24 cellular contexts compared by ENCODE assay signal in genomic region chr4:53931423-53932060, GRCh38.
DNase-seq lines count a peak whose midpoint lies in the region; ATAC-seq and TF ChIP-seq lines count a peak whose summit lies in the region.
"Had no signal": no experiment of that assay in that cellular context is flagged by ENCODE, and none has a peak within 500 bp of the region (broad histone marks: within the 10 kb centered on the region; RNA-seq: fewer than 3 reads in every experiment).

No MANE protein-coding gene starts in this region.

- CTCF ChIA-PET in activated CD8-positive, alpha-beta memory T cell treated with anti-CD3 and anti-CD28 coated beads, Interleukin-2, amount 10 ng/mL, durations not matched to agents 7 days and 5 days (lab: Charles Lee) = interaction anchor here (0.9 to 5.8 kb wide), 5 partner anchors 24 to 302 kb away, joined by 3 to 68 read pairs (median 6); no protein-coding TSS in a partner anchor

- H3K27me3 ChIP-seq in adipocyte (replicated peaks; ENCODE audit: control insufficient read depth, insufficient read depth, low read length) = no peaks in the 10 kb centered on the region
- H3K27me3 ChIP-seq in ascending aorta = no peaks in the 10 kb centered on the region

- intact Hi-C loops in ascending aorta (cut with DNase I) = loop anchor here (2.0 to 5.0 kb wide), 3 partner anchors 133 to 301 kb away; partner anchors contain the start of genes CHIC2 and GSX2

- TF ChIP-seq CTCF in fibroblast of the aortic adventitia (IDR thresholded peaks at IDR 0.05; ENCODE audit: insufficient read depth, low read length) = no peak
- TF ChIP-seq CTCF in ascending aorta (IDR thresholded peaks at IDR 0.05) = no peak

- DNase-seq in HS-27A (ENCODE audit: low read depth) (peak; percentile 81), adipocyte (ENCODE audit: low read depth) (peak; percentile 57), fibroblast of the aortic adventitia (ENCODE audit: low read depth) (peak; percentile 60), ascending aorta (ENCODE audit: low spot score in 2 of 2) (no peak), NCI-H446 (lab: John Stamatoyannopoulos, UW) (no peak)
- DNase-seq in activated CD8-positive, alpha-beta memory T cell treated with anti-CD3 and anti-CD28 coated beads, Interleukin-2, amount 10 ng/mL, durations not matched to agents 7 days and 5 days = no peak
- DNase-seq in stimulated activated CD8-positive, alpha-beta memory T cell treated with anti-CD3 and anti-CD28 coated beads, Interleukin-4, amount 100 ng/mL, for 48 hours = no peak
- DNase-seq: AML-193; Calu3; CD8-positive, alpha-beta memory T cell; DMS153; GDM1; H9; MV-4-11; NCI-H1105 treated with DMSO at 0.1 percent for 48 hours; NCI-H1694; NCI-H2081; NCI-H2171; NCI-H526; Right ventricle myocardium superior; SW 1271 had no signal

- H3K4me3 Mint-ChIP-seq in activated CD8-positive, alpha-beta memory T cell treated with anti-CD3 and anti-CD28 coated beads, Interleukin-2, amount 10 ng/mL, durations not matched to agents 7 days and 5 days = no peak overlapping the region
- H3K4me3 Mint-ChIP-seq: CD8-positive, alpha-beta memory T cell; H9 had no signal

- H3K9me3 Mint-ChIP-seq in activated CD8-positive, alpha-beta memory T cell treated with anti-CD3 and anti-CD28 coated beads, Interleukin-2, amount 10 ng/mL, durations not matched to agents 7 days and 5 days (ENCODE audit: low read depth) = no peaks in the 10 kb centered on the region
- H3K9me3 Mint-ChIP-seq: CD8-positive, alpha-beta memory T cell had no signal

- H3K4me3 ChIP-seq in adipocyte (ENCODE audit: low read length) (no peak overlapping the region), fibroblast of the aortic adventitia (ENCODE audit: low read depth, low read length) (no peak overlapping the region), ascending aorta (no peak overlapping the region)

- H3K27ac ChIP-seq in ascending aorta = no peak overlapping the region
- H3K27ac ChIP-seq: C4-2B, HL-60, KMS-11 had no signal

- H3K36me3 Mint-ChIP-seq in activated CD8-positive, alpha-beta memory T cell treated with anti-CD3 and anti-CD28 coated beads, Interleukin-2, amount 10 ng/mL, durations not matched to agents 7 days and 5 days = no peaks in the 10 kb centered on the region

- H3K9me3 ChIP-seq in adipocyte (ENCODE audit: control insufficient read depth, low read length) (no peaks in the 10 kb centered on the region), ascending aorta (no peaks in the 10 kb centered on the region)

- H3K36me3 ChIP-seq in adipocyte (ENCODE audit: control insufficient read depth, insufficient read depth, low read length, severe bottlenecking) (no peaks in the 10 kb centered on the region), ascending aorta (no peaks in the 10 kb centered on the region)

- no peak overlapping the region for H3K27ac Mint-ChIP-seq in activated CD8-positive, alpha-beta memory T cell treated with anti-CD3 and anti-CD28 coated beads, Interleukin-2, amount 10 ng/mL, durations not matched to agents 7 days and 5 days
- H3K27ac Mint-ChIP-seq: CD8-positive, alpha-beta memory T cell; H9 had no signal

- H3K4me1 Mint-ChIP-seq in activated CD8-positive, alpha-beta memory T cell treated with anti-CD3 and anti-CD28 coated beads, Interleukin-2, amount 10 ng/mL, durations not matched to agents 7 days and 5 days = no peaks in the 10 kb centered on the region
- H3K4me1 Mint-ChIP-seq: CD8-positive, alpha-beta memory T cell had no signal

- H3K4me1 ChIP-seq in adipocyte (ENCODE audit: control insufficient read depth, insufficient read depth, low read length) (peaks cover 27% of the 10 kb centered on the region), ascending aorta (peaks cover 0 to 11% of the 10 kb centered on the region in 2 donors)

- no peak overlapping the region for H3K9ac ChIP-seq in adipocyte (ENCODE audit: low read length)
- H3K9ac ChIP-seq: KMS-11 had no signal

- no peak for ATAC-seq in activated CD8-positive, alpha-beta memory T cell treated with anti-CD3 and anti-CD28 coated beads, Interleukin-2, amount 10 ng/mL, durations not matched to agents 7 days and 5 days

- H3K27me3 Mint-ChIP-seq in activated CD8-positive, alpha-beta memory T cell treated with anti-CD3 and anti-CD28 coated beads, Interleukin-2, amount 10 ng/mL, durations not matched to agents 7 days and 5 days = peaks cover 5% of the 10 kb centered on the region

Comparison
In these comparisons a context has a peak if more than half of its experiments do, and no peak if none do; other contexts are left out.
1. DNase-seq: peak in HS-27A (single experiment), adipocyte (single experiment) and fibroblast of the aortic adventitia (single experiment); none in activated CD8-positive, alpha-beta memory T cell treated with anti-CD3 and anti-CD28 coated beads, Interleukin-2, amount 10 ng/mL, durations not matched to agents 7 days and 5 days (single experiment), ascending aorta (0 of 2), NCI-H446 (0 of 2) and stimulated activated CD8-positive, alpha-beta memory T cell treated with anti-CD3 and anti-CD28 coated beads, Interleukin-4, amount 100 ng/mL, for 48 hours (single experiment).